Comparison of ENCODE assay signal across 1 cellular context in the genomic region with DNA sequence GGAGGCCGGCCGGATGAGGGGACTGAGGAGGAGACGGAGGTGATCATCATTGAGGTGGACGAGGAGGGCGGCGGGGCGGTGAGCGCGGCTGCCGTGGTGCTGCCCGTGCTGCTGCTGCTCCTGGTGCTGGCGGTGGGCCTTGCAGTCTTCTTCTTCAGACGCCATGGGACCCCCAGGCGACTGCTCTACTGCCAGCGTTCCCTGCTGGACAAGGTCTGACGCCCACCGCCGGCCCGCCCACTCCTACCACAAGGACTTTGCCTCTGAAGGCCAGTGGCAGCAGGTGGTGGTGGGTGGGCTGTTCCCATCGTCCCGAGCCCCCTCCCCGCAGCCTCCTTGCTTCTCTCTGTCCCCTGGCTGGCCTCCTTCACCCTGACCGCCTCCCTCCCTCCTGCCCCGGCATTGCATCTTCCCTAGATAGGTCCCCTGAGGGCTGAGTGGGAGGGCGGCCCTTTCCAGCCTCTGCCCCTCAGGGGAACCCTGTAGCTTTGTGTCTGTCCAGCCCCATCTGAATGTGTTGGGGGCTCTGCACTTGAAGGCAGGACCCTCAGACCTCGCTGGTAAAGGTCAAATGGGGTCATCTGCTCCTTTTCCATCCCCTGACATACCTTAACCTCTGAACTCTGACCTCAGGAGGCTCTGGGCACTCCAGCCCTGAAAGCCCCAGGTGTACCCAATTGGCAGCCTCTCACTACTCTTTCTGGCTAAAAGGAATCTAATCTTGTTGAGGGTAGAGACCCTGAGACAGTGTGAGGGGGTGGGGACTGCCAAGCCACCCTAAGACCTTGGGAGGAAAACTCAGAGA.
TF ChIP-seq lines count a peak whose summit lies in the region.

No MANE protein-coding gene starts in this region.

TF ChIP-seq in K562, 482 proteins besides CTCF, POLR2A, EP300 and RAD21:
- TF ChIP-seq GATAD2B (IDR thresholded peaks at IDR 0.05; ENCODE audit: borderline replicate concordance) (no peak), NR2C2 (CRISPR knock-in tag; IDR thresholded peaks at IDR 0.05) (no peak), NR2C2 (tag; IDR thresholded peaks at IDR 0.05) (peak; percentile 59; the same call in 1 of the 2 replicates), NR1H2 (CRISPR knock-in tag; IDR thresholded peaks at IDR 0.05) (no peak), POLR2H (tag; IDR thresholded peaks at IDR 0.05; ENCODE audit: low read depth) (no peak), NR2C1 (IDR thresholded peaks at IDR 0.05) (peak; percentile 78), NR2C1 (tag; IDR thresholded peaks at IDR 0.05) (peak; percentile 79), KDM1A (IDR thresholded peaks at IDR 0.05) (no peak)
TF ChIP-seq in K562: peak in this region for 2.
